19 cellular contexts compared by ENCODE assay signal in genomic region chr10:78533776-78534175, GRCh38.
A peak's percentile ranks its signal among the peaks of the same experiment; 100 is the strongest.
DNase-seq lines count a peak whose midpoint lies in the region; ATAC-seq, FAIRE-seq and TF ChIP-seq lines count a peak whose summit lies in the region.
"Had no signal": no experiment of that assay in that cellular context is flagged by ENCODE, and none has a peak within 500 bp of the region (broad histone marks: within the 10 kb centered on the region; RNA-seq: fewer than 3 reads in every experiment).

No MANE protein-coding gene starts in this region.

- WGBS in HepG2 (ENCODE audit: low lambda C conversion rate), result 58% methylated on average over 3 of the region's 5 CpGs
- WGBS in right lobe of liver (ENCODE audit: insufficient coverage, low coverage, low lambda C conversion rate, missing lambda C conversion rate), result no CpG with 5 or more reads among the region's 5 CpGs
- WGBS in hepatocyte (ENCODE audit: low lambda C conversion rate, missing lambda C conversion rate), result 81% methylated on average over 5 of the region's 5 CpGs

- POLR2A ChIA-PET in HepG2 (lab: Yijun Ruan, JAX), result no interaction called here
- POLR2A ChIA-PET in HEK293T (lab: Yijun Ruan, JAX), result no interaction called here
- POLR2A ChIA-PET in Caco-2 (lab: Charles Lee), result no interaction called here

- no peaks in the 10 kb centered on the region for H3K27me3 ChIP-seq in HepG2 (ENCODE audit: control insufficient read depth in 1 of 2, insufficient read depth in 2 of 2, low read length in 2 of 2)
- H3K27me3 ChIP-seq in right lobe of liver, result no peaks in the 10 kb centered on the region
- H3K27me3 ChIP-seq in hepatocyte, result no peaks in the 10 kb centered on the region
- H3K27me3 ChIP-seq in Caco-2 (replicated peaks; ENCODE audit: control insufficient read depth, insufficient read depth, low read length), result no peaks in the 10 kb centered on the region

- H3K27ac Mint-ChIP-seq in Caco-2 (ENCODE audit: unreplicated experiment), result no peak overlapping the region
- H3K27ac Mint-ChIP-seq: CD4-positive, alpha-beta T cell; H9 had no signal

- DNase-seq in HepG2 (ENCODE audit: low spot score) (no peak), right lobe of liver (no peak), hepatocyte (ENCODE audit: low spot score) (no peak), sciatic nerve (ENCODE audit: low spot score) (peak; percentile 19), HuH-7 (ENCODE audit: low spot score) (no peak), HEK293T (ENCODE audit: extremely low spot score) (no peak), Caco-2 (no peak)
- DNase-seq: AML-193; Calu3; CD4-positive, alpha-beta T cell; DMS79 treated with DMSO at 0.1 percent for 48 hours; GF-D8; GOT3; H9; IMR-90 had no signal

- H3K4me3 Mint-ChIP-seq in Caco-2 (ENCODE audit: unreplicated experiment), result no peak overlapping the region
- H3K4me3 Mint-ChIP-seq: CD4-positive, alpha-beta T cell; H9 had no signal

- no peak for TF ChIP-seq RAD21 in HepG2 (CRISPR knock-in tag; IDR thresholded peaks at IDR 0.05)

- H3K36me3 ChIP-seq in HepG2 (replicated peaks in 1 of 2; ENCODE audit: control insufficient read depth in 1 of 2, insufficient read depth in 2 of 2, low read length in 2 of 2) (no peaks in the 10 kb centered on the region), right lobe of liver (no peaks in the 10 kb centered on the region), hepatocyte (replicated peaks; ENCODE audit: insufficient read depth, low read depth) (no peaks in the 10 kb centered on the region), Caco-2 (ENCODE audit: control insufficient read depth, insufficient read depth, low read length) (no peaks in the 10 kb centered on the region)

- H3K79me2 ChIP-seq in HepG2 (ENCODE audit: insufficient read depth, low read length), result no peaks in the 10 kb centered on the region
- H3K79me2 ChIP-seq in hepatocyte, result no peaks in the 10 kb centered on the region

- no peaks in the 10 kb centered on the region for H4K20me1 ChIP-seq in HepG2 (ENCODE audit: insufficient read depth, low read length)
- H4K20me1 ChIP-seq in hepatocyte (ENCODE audit: insufficient read depth, poor library complexity, severe bottlenecking), result no peaks in the 10 kb centered on the region

- H3K9me3 Mint-ChIP-seq in Caco-2 (ENCODE audit: unreplicated experiment), result no peaks in the 10 kb centered on the region
- H3K9me3 Mint-ChIP-seq: CD4-positive, alpha-beta T cell had no signal

- no peak for TF ChIP-seq EP300 in HepG2 (IDR thresholded peaks at IDR 0.05; ENCODE audit: low read depth in 2 of 2, low read length in 2 of 2)
- no peak for TF ChIP-seq EP300 in HepG2 (CRISPR knock-in tag; IDR thresholded peaks at IDR 0.05; ENCODE audit: borderline replicate concordance)

- no peak for FAIRE-seq in HepG2 (lab: Jason Lieb, UNC)
- FAIRE-seq: A549, K562 had no signal

- H3K27ac ChIP-seq in HepG2 (ENCODE audit: extremely low read length, insufficient read depth, low read length) (no peak overlapping the region), right lobe of liver (no peak overlapping the region), hepatocyte (peak overlapping the region; percentile 19)
- H3K27ac ChIP-seq: 22Rv1, A549, C4-2B had no signal

- H3K9me2 ChIP-seq in hepatocyte (replicated peaks; ENCODE audit: insufficient read depth), result no peaks in the 10 kb centered on the region

- H3K9ac ChIP-seq in HepG2 (ENCODE audit: insufficient read depth, low read depth, low read length), result no peak overlapping the region

- H3K4me2 ChIP-seq in HepG2 (ENCODE audit: low read depth, low read length) (no peak overlapping the region), hepatocyte (no peak overlapping the region)
- H3K4me2 ChIP-seq: A549 had no signal

- no peak for ATAC-seq in HepG2
- no peak for ATAC-seq in right lobe of liver
- no peak for ATAC-seq in sciatic nerve
- ATAC-seq: A549, K562 had no signal

- intact Hi-C loops in HepG2 (cut with micrococcal nuclease; ENCODE audit: unreplicated experiment), result no loop called here
- intact Hi-C loops in right lobe of liver (cut with DNase I), result no loop called here
- intact Hi-C loops in sciatic nerve (cut with DNase I), result no loop called here
- intact Hi-C loops in Caco-2 (cut with micrococcal nuclease; ENCODE audit: unreplicated experiment), result loop anchor here (1.0 kb wide), 1 partner anchor 12 kb away; no protein-coding TSS in a partner anchor

- CTCF ChIA-PET in HepG2 (lab: Yijun Ruan, JAX; ENCODE audit: low intra/inter-chr PET ratio, low total read pairs), result no interaction called here
- CTCF ChIA-PET in HEK293T (lab: Yijun Ruan, JAX), result no interaction called here
- CTCF ChIA-PET in Caco-2 (lab: Charles Lee), result no interaction called here

- no peaks in the 10 kb centered on the region for H3K9me3 ChIP-seq in HepG2 (ENCODE audit: low read length)
- no peaks in the 10 kb centered on the region for H3K9me3 ChIP-seq in right lobe of liver
- no peaks in the 10 kb centered on the region for H3K9me3 ChIP-seq in hepatocyte (ENCODE audit: low read depth)
- H3K9me3 ChIP-seq in Caco-2, result no peaks in the 10 kb centered on the region
- H3K9me3 ChIP-seq: A549 had no signal

- H2AFZ ChIP-seq in HepG2 (ENCODE audit: low read length) (no peak overlapping the region), hepatocyte (no peak overlapping the region)

- no peaks in the 10 kb centered on the region for H3K27me3 Mint-ChIP-seq in Caco-2 (ENCODE audit: insufficient read depth, unreplicated experiment)

- in situ Hi-C loops in HepG2 (cut with HindIII; ENCODE audit: extremely low pct_ligation_motif_present, low pct_unique_long_range_greater_than_20kb), result no loop called here

- TF ChIP-seq POLR2A in HepG2 (IDR thresholded peaks at IDR 0.05; ENCODE audit: insufficient read depth in 1 of 2, low read depth in 2 of 2, low read length in 2 of 2) (no peak), right lobe of liver (IDR thresholded peaks at IDR 0.05) (no peak)

- TF ChIP-seq CTCF in HepG2 (CRISPR knock-in tag; IDR thresholded peaks at IDR 0.05) (no peak), right lobe of liver (IDR thresholded peaks at IDR 0.05) (no peak), hepatocyte (IDR thresholded peaks at IDR 0.05; ENCODE audit: poor library complexity) (no peak), Caco-2 (IDR thresholded peaks at IDR 0.05; ENCODE audit: insufficient read depth in 1 of 2, low read depth in 1 of 2, low read length in 1 of 2, severe bottlenecking in 1 of 2, unreplicated experiment in 1 of 2) (no peak)

- peaks cover 8% of the 10 kb centered on the region for H3K4me1 Mint-ChIP-seq in Caco-2 (ENCODE audit: low read depth, unreplicated experiment)

- no peaks in the 10 kb centered on the region for H3K36me3 Mint-ChIP-seq in Caco-2 (ENCODE audit: insufficient read depth, unreplicated experiment)

- BruUV-seq in HepG2 (replicated peaks; lab: Mats Ljungman, UMichigan) (no TSS peak), Caco-2 (replicated peaks; lab: Mats Ljungman, UMichigan) (no TSS peak)

- H3K4me3 ChIP-seq in HepG2 (replicated peaks in 1 of 3; ENCODE audit: insufficient read depth in 1 of 3, low read depth in 2 of 3, low read length in 3 of 3) (no peak overlapping the region), right lobe of liver (no peak overlapping the region), hepatocyte (no peak overlapping the region), Caco-2 (ENCODE audit: low read depth, low read length) (no peak overlapping the region)
- H3K4me3 ChIP-seq: A549, K562 had no signal

- H3K4me1 ChIP-seq in HepG2 (ENCODE audit: insufficient read depth, low read length) (peaks cover 64% of the 10 kb centered on the region), right lobe of liver (peaks cover 0 to 16% (median 1%) of the 10 kb centered on the region in 4 donors), hepatocyte (ENCODE audit: insufficient read depth) (peaks cover 46% of the 10 kb centered on the region), Caco-2 (peaks cover 17% of the 10 kb centered on the region)
- H3K4me1 ChIP-seq: A549 had no signal

TF ChIP-seq in HepG2, 621 proteins besides CTCF, POLR2A, EP300 and RAD21 (continues in another document):
- TF ChIP-seq GABPA (IDR thresholded peaks at IDR 0.05; ENCODE audit: low read depth, low read length) (no peak), GABPA (CRISPR knock-in tag; IDR thresholded peaks at IDR 0.05; ENCODE audit: low read depth) (no peak), ZKSCAN5 (CRISPR knock-in tag; IDR thresholded peaks at IDR 0.05) (0 out of 2 replicates have a peak, but pooled peaks have one; percentile 21), ZNF512 (CRISPR knock-in tag; IDR thresholded peaks at IDR 0.05) (no peak)

TF ChIP-seq in HEK293T, 16 proteins besides CTCF, POLR2A, EP300 and RAD21:
- TF ChIP-seq NFRKB (IDR thresholded peaks at IDR 0.05) (no peak), PKNOX1 (IDR thresholded peaks at IDR 0.05) (no peak), HDGF (IDR thresholded peaks at IDR 0.05; ENCODE audit: borderline replicate concordance) (no peak)
